ENCODE assay signal across 8 cellular contexts in the genomic region with DNA sequence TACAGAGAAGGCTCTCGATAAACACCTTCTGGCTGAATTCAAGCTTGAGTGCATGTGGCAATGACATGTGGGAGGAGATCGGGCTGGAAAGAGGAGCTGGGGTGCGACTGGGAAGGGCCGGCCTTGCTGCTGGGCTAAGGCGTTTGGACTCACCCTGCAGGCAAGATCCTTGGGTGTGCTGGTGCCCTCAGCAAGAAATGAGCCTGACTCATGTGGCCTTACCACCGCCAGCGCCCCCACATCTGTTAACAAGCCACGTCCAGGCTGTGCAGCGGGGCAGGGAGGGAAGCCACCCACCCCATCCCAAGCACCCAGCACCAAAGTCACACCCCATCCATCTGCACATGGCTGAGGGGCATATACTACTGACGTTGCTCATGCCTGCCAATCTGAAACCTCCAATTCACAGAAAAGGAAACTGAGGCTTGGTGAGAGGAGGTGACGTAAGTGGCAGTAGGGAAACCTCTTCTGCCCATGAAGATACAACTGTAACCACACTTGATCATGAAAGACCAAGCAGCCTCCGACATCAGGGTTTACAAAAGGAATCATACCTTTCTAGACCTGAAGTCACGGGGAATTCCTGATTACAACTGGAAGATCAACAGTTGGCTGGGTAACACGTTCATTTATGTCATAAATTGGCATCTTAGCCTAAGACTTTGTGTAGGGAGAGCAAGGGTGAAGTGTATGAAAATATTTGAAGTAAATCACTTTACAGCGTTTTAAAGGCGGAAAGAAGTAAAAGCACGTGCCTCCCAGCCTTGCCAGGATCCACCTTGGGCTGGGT. TPM values are rescaled to one million over a fixed set of nuclear protein-coding genes. Genes with fewer than 3 reads are reported as not detected.
DNase-seq lines count a peak whose midpoint lies in the region; ATAC-seq and TF ChIP-seq lines count a peak whose summit lies in the region.

No MANE protein-coding gene starts in this region.

- no peak for TF ChIP-seq CTCF in GM06990 (IDR thresholded peaks at IDR 0.05; ENCODE audit: insufficient read depth, low read length, poor library complexity, severe bottlenecking)
- no peak for TF ChIP-seq CTCF in gastroesophageal sphincter (IDR thresholded peaks at IDR 0.05)
- no peak for TF ChIP-seq CTCF in psoas muscle (IDR thresholded peaks at IDR 0.05)

- H3K36me3 ChIP-seq in GM06990 (ENCODE audit: control insufficient read depth, insufficient read depth, low read length) (no peaks in the 10 kb centered on the region; the same call in 1 of the 2 replicates), gastroesophageal sphincter (peaks cover 0 to 25% of the 10 kb centered on the region in 2 donors), psoas muscle (ENCODE audit: insufficient read depth in 1 of 2, low read depth in 1 of 2) (peaks cover 0 to 12% of the 10 kb centered on the region in 2 donors)

- WGBS in gastroesophageal sphincter (ENCODE audit: low coverage in 1 of 2), 2 donors = 19 to 29% methylated on average over 5 to 8 of the region's 17 CpGs
- 77 to 85% (median 83%) methylated on average over 17 of the region's 17 CpGs for WGBS in psoas muscle, 3 donors

- H3K27ac Mint-ChIP-seq in T-helper 17 cell = peak overlapping the region; percentile 94

- peaks cover 37% of the 10 kb centered on the region for H3K4me1 Mint-ChIP-seq in T-helper 17 cell

- H3K9me3 ChIP-seq in T-helper 17 cell (ENCODE audit: control insufficient read depth, low read length, poor library complexity, severe bottlenecking) (no peaks in the 10 kb centered on the region), gastroesophageal sphincter (no peaks in the 10 kb centered on the region), psoas muscle (no peaks in the 10 kb centered on the region)

- no peak for TF ChIP-seq POLR2A in gastroesophageal sphincter (IDR thresholded peaks at IDR 0.05)

- ATAC-seq in T-helper 17 cell (no peak), gastroesophageal sphincter (no peak), psoas muscle (no peak)

- intact Hi-C loops in psoas muscle (cut with DNase I) = no loop called here

- DNase-seq in GM06990 (ENCODE audit: extremely low read depth, insufficient read length) (no peak), T-helper 17 cell (no peak), psoas muscle (peak in 1 of 2 donors; percentile 53), KG1 (lab: John Stamatoyannopoulos, UW) (no peak), cortex of kidney (lab: John Stamatoyannopoulos, UW) (no peak), NCI-H1694 (lab: John Stamatoyannopoulos, UW) (no peak)
- DNase-seq in central memory CD4-positive, alpha-beta T cell = no peak

- no peak for TF ChIP-seq EP300 in gastroesophageal sphincter (IDR thresholded peaks at IDR 0.05)

- H3K27me3 Mint-ChIP-seq in T-helper 17 cell = peaks cover 3% of the 10 kb centered on the region

- H3K27me3 ChIP-seq in GM06990 (replicated peaks; ENCODE audit: control insufficient read depth, insufficient read depth, low read length) (no peaks in the 10 kb centered on the region), gastroesophageal sphincter (no peaks in the 10 kb centered on the region), psoas muscle (ENCODE audit: insufficient read depth in 3 of 3, low read length in 2 of 3) (no peaks in the 10 kb centered on the region)

- H3K27ac ChIP-seq in gastroesophageal sphincter (peak overlapping the region; percentile 93 to 99 (median 98)), psoas muscle (no peak overlapping the region)

- H3K4me1 ChIP-seq in gastroesophageal sphincter (peaks cover 0 to 55% (median 24%) of the 10 kb centered on the region in 3 donors), psoas muscle (peaks cover 9% of the 10 kb centered on the region)

- H3K4me3 Mint-ChIP-seq in T-helper 17 cell = peak overlapping the region; percentile 95

- H3K4me3 ChIP-seq in GM06990 (replicated peaks; ENCODE audit: low read depth, low read length) (peak overlapping the region; percentile 83), gastroesophageal sphincter (peak overlapping the region; percentile 89 to 96), psoas muscle (peak overlapping the region; percentile 97)

- peaks cover 12% of the 10 kb centered on the region for H3K36me3 Mint-ChIP-seq in T-helper 17 cell (ENCODE audit: low read depth)

RNA-seq across cellular contexts. Expression of a gene that starts 1.1 kb away (rescaled TPM):
- 10 to 100 TPM; 12.8 to 13.7 TPM for total RNA-seq in T-helper 17 cell
- total RNA-seq in gastroesophageal sphincter = 10 to 100 TPM; 42.8 to 89.1 (median 61.4) TPM
- 10 to 100 TPM in 3 of 4 donors, 1 to 10 TPM in 1; 9.2 to 12.1 (median 11.4) TPM for total RNA-seq in psoas muscle
- polyA plus RNA-seq in psoas muscle = 10 to 100 TPM; 12.6 to 20.6 (median 13.2) TPM

RNA-seq across cellular contexts. Expression of a gene that starts 17.2 kb away (rescaled TPM):
- under 1 TPM; 0.16 to 0.72 TPM for total RNA-seq in T-helper 17 cell
- 10 to 100 TPM in 3 of 4 donors, 1 to 10 TPM in 1; 1.2 to 19.9 (median 15.3) TPM for total RNA-seq in gastroesophageal sphincter
- total RNA-seq in psoas muscle = under 1 TPM; 0.04 to 0.94 (median 0.17) TPM
- polyA plus RNA-seq in psoas muscle = under 1 TPM; 0.03 to 0.04 (median 0.04) TPM
